ENCODE assay signal across 20 cellular contexts in genomic region chr13:41426047-41426446, GRCh38. TPM values are rescaled to one million over a fixed set of nuclear protein-coding genes. Genes with fewer than 3 reads are reported as not detected.
"Had no signal": no experiment of that assay in that cellular context is flagged by ENCODE, and none has a peak within 500 bp of the region (broad histone marks: within the 10 kb centered on the region; RNA-seq: fewer than 3 reads in every experiment).

No MANE protein-coding gene starts in this region.

- H3K4me3 Mint-ChIP-seq: dendritic cell treated with granulocyte-macrophage colony-stimulating factor and Interleukin-4, amounts not matched to agents 40 ng/mL and 50 ng/mL, for 4 days; immature natural killer cell had no signal

- H3K4me3 ChIP-seq: cardiac muscle cell, esophagus muscularis mucosa, left ventricle myocardium inferior, spleen, tibial nerve had no signal

- H3K27ac ChIP-seq: cardiac muscle cell, esophagus muscularis mucosa, left ventricle myocardium inferior, spleen, tibial nerve, VCaP had no signal

- H3K36me3 ChIP-seq: cardiac muscle cell, esophagus muscularis mucosa, left ventricle myocardium inferior, spleen, tibial nerve had no signal

- DNase-seq: activated CD4-positive, CD25-positive, alpha-beta regulatory T cell treated with anti-CD3 and anti-CD28 coated beads, Interleukin-2, amount 50 U/mL, for 72 hours; activated naive CD4-positive, alpha-beta T cell treated with anti-CD3 and anti-CD28 coated beads, Interleukin-2, amount 50 U/mL, for 16 hours; activated T-cell treated with anti-CD3 and anti-CD28 coated beads for 4 hours; amygdala; effector memory CD4-positive, alpha-beta T cell; immature natural killer cell; kidney glomerular epithelial cell; left ventricle myocardium inferior; occipital lobe; spleen; stimulated activated CD8-positive, alpha-beta memory T cell treated with anti-CD3 and anti-CD28 coated beads, Interleukin-4, amount 100 ng/mL, for 48 hours; stimulated activated naive CD4-positive, alpha-beta T cell treated with Interleukin-2 at 50 U/mL for 16 hours had no signal

- H3K27ac Mint-ChIP-seq: activated T-helper 2 cell treated with anti-CD3 and anti-CD28 coated beads, Interferon-gamma antibody, Interleukin-2, Interleukin-4, amounts not matched to agents 10 μg/mL and 5 μg/mL and 100 μg/mL, durations not matched to agents 14 hours and 24 hours and 36 hours; dendritic cell treated with granulocyte-macrophage colony-stimulating factor and Interleukin-4, amounts not matched to agents 40 ng/mL and 50 ng/mL, for 4 days; immature natural killer cell had no signal

- H3K9me3 ChIP-seq: esophagus muscularis mucosa, left ventricle myocardium inferior, tibial nerve had no signal

- H3K36me3 Mint-ChIP-seq: immature natural killer cell had no signal

- H3K9me3 Mint-ChIP-seq: activated T-helper 2 cell treated with anti-CD3 and anti-CD28 coated beads, Interferon-gamma antibody, Interleukin-2, Interleukin-4, amounts not matched to agents 10 μg/mL and 5 μg/mL and 100 μg/mL, durations not matched to agents 14 hours and 24 hours and 36 hours had no signal

RNA-seq across cellular contexts. Expression of gene RGCC, which starts 31.3 kb away (rescaled TPM):
- total RNA-seq: cardiac muscle cell, chondrocyte had no signal
- polyA plus RNA-seq: cardiac muscle cell, neural cell had no signal
